Comparison of ENCODE assay signal across 8 cellular contexts in genomic region chr10:55410415-55410885, GRCh38.
DNase-seq lines count a peak whose midpoint lies in the region; ATAC-seq lines count a peak whose summit lies in the region.

No MANE protein-coding gene starts in this region.

- ATAC-seq in GM21723 (IDR thresholded peaks at IDR 0.05; ENCODE audit: unreplicated experiment) (no peak), GM21619 (IDR thresholded peaks at IDR 0.05; ENCODE audit: unreplicated experiment) (no peak)

- H3K4me1 ChIP-seq in HAP-1: 0 out of 2 replicates have a peak, but pooled peaks cover 3% of the 10 kb centered on the region

- intact Hi-C loops in posterior cingulate gyrus (cut with DNase I): loop anchor here (2.0 kb wide), 1 partner anchor 320 kb away; no protein-coding TSS in a partner anchor

- no peak overlapping the region for H3K4me3 ChIP-seq in HAP-1

- H3K9me3 ChIP-seq in HAP-1: no peaks in the 10 kb centered on the region

- H3K27me3 ChIP-seq in HAP-1 (ENCODE audit: low read depth): no peaks in the 10 kb centered on the region

- H3K36me3 ChIP-seq in HAP-1 (replicated peaks): no peaks in the 10 kb centered on the region

- DNase-seq in HAP-1 (ENCODE audit: low spot score in 2 of 2): peak; percentile 77 to 91
- peak; percentile 53 for DNase-seq in OCI-M1 (lab: John Stamatoyannopoulos, UW)
- peak; percentile 95 for DNase-seq in globus pallidus (ENCODE audit: low spot score)
- peak in 9 of 10 donors; percentile 24 to 92 (median 56) for DNase-seq in posterior cingulate gyrus
- DNase-seq in activated gamma-delta T cell (lab: John Stamatoyannopoulos, UW): no peak
- DNase-seq in GOT3 (lab: John Stamatoyannopoulos, UW): no peak

- in situ Hi-C loops in HAP-1 (cut with MboI; ENCODE audit: low sequenced_read_pairs): no loop called here

Comparison
In these comparisons a context has a peak if more than half of its experiments do, and no peak if none do; other contexts are left out.
1. DNase-seq: peak in HAP-1 (2 of 2), OCI-M1 (single experiment), globus pallidus (single experiment) and posterior cingulate gyrus (9 of 10); none in activated gamma-delta T cell (single experiment) and GOT3 (single experiment).